ENCODE assay signal across 1 cellular context in the genomic region with DNA sequence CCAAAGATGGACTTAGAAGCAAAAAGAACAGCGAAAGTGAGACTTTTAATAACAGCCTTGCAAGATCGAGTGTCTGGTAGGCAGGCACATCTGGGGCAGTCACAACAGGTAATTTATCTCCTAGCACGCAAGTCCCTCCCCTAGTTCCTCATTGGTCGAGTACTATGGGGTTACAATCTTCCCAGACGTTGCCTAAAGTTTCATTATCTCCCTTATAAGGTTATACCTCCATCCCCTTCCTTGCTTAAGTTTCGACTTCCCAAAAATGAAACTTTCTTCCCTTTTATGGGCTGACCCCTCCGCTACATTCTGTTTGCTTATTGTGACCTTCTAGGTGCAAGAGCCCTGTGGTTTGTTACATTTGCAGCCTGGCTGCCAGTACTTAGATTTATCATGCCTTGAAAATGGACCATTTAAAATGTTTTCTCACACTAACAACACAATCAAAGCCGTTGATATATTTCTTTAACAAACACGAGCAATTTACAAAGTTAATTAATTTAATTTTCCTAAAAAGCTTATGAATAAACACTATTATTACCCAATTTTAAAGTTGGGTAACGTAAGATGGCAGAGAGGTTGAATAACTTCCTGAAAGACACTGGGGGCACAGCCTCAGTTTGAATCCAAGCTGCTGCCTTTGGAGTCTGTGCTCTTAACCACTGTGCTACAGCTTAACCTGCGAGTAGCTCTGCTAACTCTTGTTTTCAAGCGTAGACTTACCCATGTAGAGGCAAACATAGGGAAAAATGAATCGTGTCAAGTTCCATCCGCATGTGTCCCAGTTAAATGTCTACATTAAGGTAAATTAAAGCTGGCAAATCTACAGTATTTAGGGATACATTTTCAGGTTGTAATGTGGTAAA.
TF ChIP-seq lines count a peak whose summit lies in the region.

No MANE protein-coding gene starts in this region.

TF ChIP-seq in WTC11, 78 proteins besides CTCF, POLR2A, EP300 and RAD21 (continued from another document):
- TF ChIP-seq, protein P1, sequence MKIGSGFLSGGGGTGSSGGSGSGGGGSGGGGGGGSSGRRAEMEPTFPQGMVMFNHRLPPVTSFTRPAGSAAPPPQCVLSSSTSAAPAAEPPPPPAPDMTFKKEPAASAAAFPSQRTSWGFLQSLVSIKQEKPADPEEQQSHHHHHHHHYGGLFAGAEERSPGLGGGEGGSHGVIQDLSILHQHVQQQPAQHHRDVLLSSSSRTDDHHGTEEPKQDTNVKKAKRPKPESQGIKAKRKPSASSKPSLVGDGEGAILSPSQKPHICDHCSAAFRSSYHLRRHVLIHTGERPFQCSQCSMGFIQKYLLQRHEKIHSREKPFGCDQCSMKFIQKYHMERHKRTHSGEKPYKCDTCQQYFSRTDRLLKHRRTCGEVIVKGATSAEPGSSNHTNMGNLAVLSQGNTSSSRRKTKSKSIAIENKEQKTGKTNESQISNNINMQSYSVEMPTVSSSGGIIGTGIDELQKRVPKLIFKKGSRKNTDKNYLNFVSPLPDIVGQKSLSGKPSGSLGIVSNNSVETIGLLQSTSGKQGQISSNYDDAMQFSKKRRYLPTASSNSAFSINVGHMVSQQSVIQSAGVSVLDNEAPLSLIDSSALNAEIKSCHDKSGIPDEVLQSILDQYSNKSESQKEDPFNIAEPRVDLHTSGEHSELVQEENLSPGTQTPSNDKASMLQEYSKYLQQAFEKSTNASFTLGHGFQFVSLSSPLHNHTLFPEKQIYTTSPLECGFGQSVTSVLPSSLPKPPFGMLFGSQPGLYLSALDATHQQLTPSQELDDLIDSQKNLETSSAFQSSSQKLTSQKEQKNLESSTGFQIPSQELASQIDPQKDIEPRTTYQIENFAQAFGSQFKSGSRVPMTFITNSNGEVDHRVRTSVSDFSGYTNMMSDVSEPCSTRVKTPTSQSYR (CRISPR knock-in tag; IDR thresholded peaks at IDR 0.05): no peak
- TF ChIP-seq, protein P2, sequence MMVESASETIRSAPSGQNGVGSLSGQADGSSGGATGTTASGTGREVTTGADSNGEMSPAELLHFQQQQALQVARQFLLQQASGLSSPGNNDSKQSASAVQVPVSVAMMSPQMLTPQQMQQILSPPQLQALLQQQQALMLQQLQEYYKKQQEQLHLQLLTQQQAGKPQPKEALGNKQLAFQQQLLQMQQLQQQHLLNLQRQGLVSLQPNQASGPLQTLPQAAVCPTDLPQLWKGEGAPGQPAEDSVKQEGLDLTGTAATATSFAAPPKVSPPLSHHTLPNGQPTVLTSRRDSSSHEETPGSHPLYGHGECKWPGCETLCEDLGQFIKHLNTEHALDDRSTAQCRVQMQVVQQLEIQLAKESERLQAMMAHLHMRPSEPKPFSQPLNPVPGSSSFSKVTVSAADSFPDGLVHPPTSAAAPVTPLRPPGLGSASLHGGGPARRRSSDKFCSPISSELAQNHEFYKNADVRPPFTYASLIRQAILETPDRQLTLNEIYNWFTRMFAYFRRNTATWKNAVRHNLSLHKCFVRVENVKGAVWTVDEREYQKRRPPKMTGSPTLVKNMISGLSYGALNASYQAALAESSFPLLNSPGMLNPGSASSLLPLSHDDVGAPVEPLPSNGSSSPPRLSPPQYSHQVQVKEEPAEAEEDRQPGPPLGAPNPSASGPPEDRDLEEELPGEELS (CRISPR knock-in tag; IDR thresholded peaks at IDR 0.05): no peak
